Comparison of ENCODE assay signal across 25 cellular contexts in the genomic region with DNA sequence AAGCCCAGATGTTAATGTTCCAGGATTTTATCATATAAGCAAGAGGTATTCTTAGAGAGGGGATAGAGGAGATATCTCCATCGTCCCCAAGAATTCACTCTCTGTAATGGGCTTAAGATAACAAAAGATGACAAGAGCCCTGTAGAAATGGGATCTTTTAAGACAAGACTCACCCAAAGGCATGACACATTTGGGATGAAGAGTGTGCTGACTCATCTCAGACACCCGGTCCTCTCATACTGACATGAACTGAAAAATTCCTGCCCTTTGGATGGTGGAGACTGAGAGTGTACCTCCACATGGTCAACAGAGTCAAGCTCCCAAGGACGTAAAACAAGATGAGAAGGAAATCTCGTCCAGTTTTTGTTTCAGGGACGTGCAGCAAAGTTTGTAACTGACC.
DNase-seq lines count a peak whose midpoint lies in the region; FAIRE-seq and TF ChIP-seq lines count a peak whose summit lies in the region.
"Had no signal": no experiment of that assay in that cellular context is flagged by ENCODE, and none has a peak within 500 bp of the region (broad histone marks: within the 10 kb centered on the region; RNA-seq: fewer than 3 reads in every experiment).

No MANE protein-coding gene starts in this region.

- peak; percentile 94 for FAIRE-seq in H54 (lab: Jason Lieb, UNC)
- FAIRE-seq: GM18507, small intestine had no signal

- CTCF ChIA-PET in RWPE1 (lab: Yijun Ruan, JAX) = no interaction called here

- POLR2A ChIA-PET in RWPE1 (lab: Yijun Ruan, JAX; ENCODE audit: low non-redundant PET) = no interaction called here

- H3K27ac ChIP-seq in RWPE1 = no peak overlapping the region
- H3K27ac ChIP-seq: esophagus muscularis mucosa, left ventricle myocardium inferior, transverse colon had no signal

- no peak for DNase-seq in H54 (ENCODE audit: insufficient read length, low spot score)
- peak; percentile 38 for DNase-seq in RWPE1 (ENCODE audit: low spot score)
- DNase-seq in foreskin fibroblast = peak; percentile 67 to 78
- DNase-seq in GM19240 (ENCODE audit: insufficient read length, low spot score) = no peak
- DNase-seq in HuH-7.5 (ENCODE audit: low spot score) = no peak
- no peak for DNase-seq in NCI-H2196 treated with DMSO at 0.1 percent for 48 hours (lab: John Stamatoyannopoulos, UW; ENCODE audit: unreplicated experiment)
- no peak for DNase-seq in dedifferentiated amniotic fluid mesenchymal stem cell (ENCODE audit: extremely low spot score)
- DNase-seq: activated CD4-positive, alpha-beta memory T cell treated with anti-CD3 and anti-CD28 coated beads, Interleukin-2, amount 10 ng/mL, durations not matched to agents 7 days and 5 days; activated naive CD4-positive, alpha-beta T cell; amniotic stem cell; BE2C; central memory CD4-positive, alpha-beta T cell; COR-L47; effector CD4-positive, alpha-beta T cell; left ventricle myocardium inferior; MM.1S; NCI-H1436 treated with DMSO at 0.1 percent for 48 hours; NCI-H526 treated with DMSO at 0.1 percent for 48 hours; small intestine; stimulated activated CD4-positive, alpha-beta T cell treated with anti-CD3 and anti-CD28 coated beads, Interleukin-2, amount 100 ng/mL, for 48 hours; stimulated activated naive CD8-positive, alpha-beta T cell treated with anti-CD3 and anti-CD28 coated beads, Interleukin-15, amount 100 ng/mL, for 72 hours; T-helper 2 cell; transverse colon had no signal

- no peak overlapping the region for H3K4me3 ChIP-seq in foreskin fibroblast (ENCODE audit: low read depth in 1 of 2, low read length in 2 of 2)
- H3K4me3 ChIP-seq: esophagus muscularis mucosa, left ventricle myocardium inferior, transverse colon had no signal

- TF ChIP-seq POLR2A in H54 (IDR thresholded peaks at IDR 0.05; ENCODE audit: low read depth, low read length) = no peak

- TF ChIP-seq CTCF in RWPE1 (conservative IDR thresholded peaks at IDR 0.05; ENCODE audit: low read depth) (no peak), foreskin fibroblast (IDR thresholded peaks at IDR 0.05; ENCODE audit: low read depth, low read length) (no peak)

Comparison
In these comparisons a context has a peak if more than half of its experiments do, and no peak if none do; other contexts are left out.
1. DNase-seq: peak in RWPE1 (single experiment) and foreskin fibroblast (2 of 2); none in H54 (single experiment), GM19240 (single experiment), HuH-7.5 (single experiment), NCI-H2196 treated with DMSO at 0.1 percent for 48 hours (single experiment) and dedifferentiated amniotic fluid mesenchymal stem cell (single experiment).